Comparison of ENCODE assay signal across 11 cellular contexts in genomic region chr10:24331457-24331856, GRCh38.
DNase-seq lines count a peak whose midpoint lies in the region; ATAC-seq, FAIRE-seq and TF ChIP-seq lines count a peak whose summit lies in the region.
"Had no signal": no experiment of that assay in that cellular context is flagged by ENCODE, and none has a peak within 500 bp of the region (broad histone marks: within the 10 kb centered on the region; RNA-seq: fewer than 3 reads in every experiment).

No MANE protein-coding gene starts in this region.

- intact Hi-C loops in breast epithelium (cut with DNase I; ENCODE audit: low total_unique reads) (no loop called here), kidney (cut with DNase I) (no loop called here)

- H4K20me1 ChIP-seq in Loucy (ENCODE audit: insufficient read depth, low read length, poor library complexity, severe bottlenecking): no peaks in the 10 kb centered on the region

- no peak overlapping the region for H3K4me2 ChIP-seq in Loucy (ENCODE audit: low read depth, low read length, poor library complexity, severe bottlenecking)

- H3K4me1 ChIP-seq in Loucy (ENCODE audit: insufficient read depth, low read length, poor library complexity, severe bottlenecking) (peaks cover 7% of the 10 kb centered on the region), breast epithelium (peaks cover 5% of the 10 kb centered on the region in 2 donors), kidney (ENCODE audit: control insufficient read depth in 1 of 2, insufficient read depth in 1 of 2, low read depth in 1 of 2, low read length in 2 of 2) (peaks cover 0 to 10% of the 10 kb centered on the region in 2 donors), tibial nerve (peaks cover 0 to 21% (median 0%) of the 10 kb centered on the region in 4 donors)

- ATAC-seq in HG03139 (IDR thresholded peaks at IDR 0.05; ENCODE audit: unreplicated experiment): no peak
- ATAC-seq: K562 had no signal

- no peaks in the 10 kb centered on the region for H3F3A ChIP-seq in Loucy (ENCODE audit: low read depth)

- H3K9ac ChIP-seq in Loucy (ENCODE audit: low read depth, low read length, poor library complexity, severe bottlenecking) (no peak overlapping the region), kidney (ENCODE audit: low read length in 2 of 2) (no peak overlapping the region)

- TF ChIP-seq EP300 in tibial nerve (IDR thresholded peaks at IDR 0.05): peak; percentile 53 to 76

- peak overlapping the region; percentile 19 for H2AFZ ChIP-seq in Loucy (ENCODE audit: low read length)

- H3K9me3 ChIP-seq in Loucy (ENCODE audit: insufficient read depth, low read depth, low read length): peaks cover 7% of the 10 kb centered on the region; the same call in 1 of the 2 replicates
- H3K9me3 ChIP-seq in breast epithelium: peaks cover 0 to 8% of the 10 kb centered on the region in 2 donors
- no peaks in the 10 kb centered on the region for H3K9me3 ChIP-seq in kidney (ENCODE audit: control insufficient read depth in 1 of 2, low read length in 2 of 2)
- H3K9me3 ChIP-seq in tibial nerve: peaks cover 0 to 18% (median 3%) of the 10 kb centered on the region in 4 donors

- H3K4me3 ChIP-seq in Loucy (ENCODE audit: low read length, poor library complexity, severe bottlenecking) (no peak overlapping the region), breast epithelium (peak overlapping the region in 1 of 3 donors; percentile 48), kidney (ENCODE audit: low read length in 2 of 2) (no peak overlapping the region), tibial nerve (no peak overlapping the region)
- H3K4me3 ChIP-seq: K562 had no signal

- TF ChIP-seq CTCF in Loucy (conservative IDR thresholded peaks at IDR 0.05; ENCODE audit: low read length) (no peak), breast epithelium (IDR thresholded peaks at IDR 0.05) (no peak), kidney (IDR thresholded peaks at IDR 0.05; ENCODE audit: borderline replicate concordance, extremely low read depth, insufficient read depth) (no peak), tibial nerve (IDR thresholded peaks at IDR 0.05) (no peak)

- FAIRE-seq in kidney (lab: Jason Lieb, UNC): peak; percentile 61
- FAIRE-seq: K562 had no signal

- DNase-seq in breast epithelium (ENCODE audit: low spot score in 2 of 2): peak; percentile 81 to 96
- DNase-seq in kidney: no peak
- DNase-seq in tibial nerve (ENCODE audit: low spot score in 2 of 2): peak; percentile 53 to 78
- DNase-seq in T-helper 2 cell: no peak
- DNase-seq in stimulated activated CD4-positive, alpha-beta T cell treated with anti-CD3 and anti-CD28 coated beads, Interleukin-12 subunit alpha, Interleukin-12 subunit beta, amount 100 ng/mL, for 4 hours: no peak
- DNase-seq in erythroblast (lab: John Stamatoyannopoulos, UW): no peak
- DNase-seq: activated CD4-positive, alpha-beta memory T cell treated with anti-CD3 and anti-CD28 coated beads for 36 hours; NCI-H345 had no signal

- H3K36me3 ChIP-seq in Loucy (ENCODE audit: insufficient read depth, low read length) (no peaks in the 10 kb centered on the region), breast epithelium (no peaks in the 10 kb centered on the region), kidney (ENCODE audit: control insufficient read depth in 1 of 2, insufficient read depth in 2 of 2, low read length in 2 of 2) (no peaks in the 10 kb centered on the region), tibial nerve (peaks cover 0 to 18% (median 0%) of the 10 kb centered on the region in 3 donors)

- H3K79me2 ChIP-seq in Loucy (ENCODE audit: insufficient read depth, low read length): no peaks in the 10 kb centered on the region

- H3K27ac ChIP-seq in breast epithelium (peak overlapping the region; percentile 87 to 93), kidney (ENCODE audit: low read depth in 2 of 2, low read length in 2 of 2) (peak overlapping the region in 1 of 2 donors; percentile 5), tibial nerve (peak overlapping the region in 2 of 4 donors; percentile 22 to 58)

- 42 to 43% methylated on average over 5 of the region's 5 CpGs for WGBS in tibial nerve, 2 donors

- H3K27me3 ChIP-seq in Loucy (ENCODE audit: insufficient read depth, low read length, poor library complexity, severe bottlenecking): no peaks in the 10 kb centered on the region
- H3K27me3 ChIP-seq in breast epithelium: no peaks in the 10 kb centered on the region
- H3K27me3 ChIP-seq in tibial nerve: no peaks in the 10 kb centered on the region

- TF ChIP-seq POLR2A in breast epithelium (IDR thresholded peaks at IDR 0.05) (no peak), tibial nerve (IDR thresholded peaks at IDR 0.05) (no peak), erythroblast (IDR thresholded peaks at IDR 0.05; ENCODE audit: low read length) (no peak)

- H3K9me2 ChIP-seq in Loucy (replicated peaks; ENCODE audit: low read depth, low read length): no peaks in the 10 kb centered on the region

Comparison
In these comparisons a context has a peak if more than half of its experiments do, and no peak if none do; other contexts are left out.
1. DNase-seq: peak in breast epithelium (2 of 2) and tibial nerve (2 of 2); none in kidney (single experiment), T-helper 2 cell (0 of 5), stimulated activated CD4-positive, alpha-beta T cell treated with anti-CD3 and anti-CD28 coated beads, Interleukin-12 subunit alpha, Interleukin-12 subunit beta, amount 100 ng/mL, for 4 hours (single experiment) and erythroblast (0 of 2).